Comparison of ENCODE assay signal across 2 cellular contexts in the genomic region with DNA sequence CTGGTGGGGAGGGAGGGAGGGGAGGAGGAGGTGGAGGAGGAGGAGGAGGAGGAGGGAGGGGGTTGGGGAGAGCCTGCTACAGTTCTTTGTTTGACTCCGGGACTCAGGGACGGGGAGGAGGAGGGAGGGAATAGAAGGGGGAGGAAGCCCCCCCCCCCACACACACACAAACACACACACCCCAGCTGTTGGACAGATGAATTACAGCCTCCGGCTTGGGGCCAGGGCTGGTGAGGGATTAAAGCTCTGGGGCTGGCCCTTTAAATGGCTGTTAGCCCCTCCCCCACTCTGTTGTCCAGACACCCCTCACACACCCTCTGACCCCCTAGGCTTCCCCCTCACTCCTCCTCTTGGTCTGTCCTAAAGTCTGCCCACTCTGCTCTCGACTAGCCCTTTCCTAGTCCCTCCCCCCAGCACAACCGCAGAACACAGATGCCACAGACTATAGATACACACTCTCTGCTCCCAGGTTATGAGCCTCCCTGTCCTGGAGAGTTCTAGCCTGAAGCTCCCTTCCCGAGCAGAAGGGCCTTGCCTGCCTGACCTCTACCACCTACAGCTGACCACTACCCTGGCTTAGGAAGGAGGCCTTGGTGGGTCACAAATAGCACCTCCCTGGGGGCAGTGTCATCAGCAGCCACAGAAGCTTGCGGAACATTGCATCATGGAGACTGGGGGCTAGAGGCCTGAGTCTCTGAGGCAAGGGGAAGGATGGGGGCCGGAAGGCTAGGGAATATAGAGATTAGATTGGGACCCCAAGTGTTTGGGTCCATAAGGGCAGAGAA.
TF ChIP-seq lines count a peak whose summit lies in the region.

No MANE protein-coding gene starts in this region.

TF ChIP-seq in SK-N-SH, 30 proteins besides CTCF, POLR2A, EP300 and RAD21 (continued from another document):
- no peak for TF ChIP-seq MEF2A (IDR thresholded peaks at IDR 0.05; ENCODE audit: borderline replicate concordance, low read depth)
- no peak for TF ChIP-seq RXRA (IDR thresholded peaks at IDR 0.05; ENCODE audit: borderline replicate concordance, low read depth)
- TF ChIP-seq CHD2 (IDR thresholded peaks at IDR 0.05; ENCODE audit: low read length, partially characterized antibody) = peak; percentile 83
- TF ChIP-seq, protein P1, sequence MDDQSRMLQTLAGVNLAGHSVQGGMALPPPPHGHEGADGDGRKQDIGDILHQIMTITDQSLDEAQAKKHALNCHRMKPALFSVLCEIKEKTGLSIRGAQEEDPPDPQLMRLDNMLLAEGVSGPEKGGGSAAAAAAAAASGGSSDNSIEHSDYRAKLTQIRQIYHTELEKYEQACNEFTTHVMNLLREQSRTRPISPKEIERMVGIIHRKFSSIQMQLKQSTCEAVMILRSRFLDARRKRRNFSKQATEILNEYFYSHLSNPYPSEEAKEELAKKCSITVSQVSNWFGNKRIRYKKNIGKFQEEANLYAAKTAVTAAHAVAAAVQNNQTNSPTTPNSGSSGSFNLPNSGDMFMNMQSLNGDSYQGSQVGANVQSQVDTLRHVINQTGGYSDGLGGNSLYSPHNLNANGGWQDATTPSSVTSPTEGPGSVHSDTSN (IDR thresholded peaks at IDR 0.05) = 0 out of 2 replicates have a peak, but pooled peaks have one; percentile 26
- TF ChIP-seq RCOR1 (IDR thresholded peaks at IDR 0.05; ENCODE audit: low read length) = peak; percentile 51; the same call in 1 of the 2 replicates
- no peak for TF ChIP-seq MAX (IDR thresholded peaks at IDR 0.05; ENCODE audit: low read depth)

TF ChIP-seq in SK-N-SH treated with all-trans-retinoic acid at 6 μM for 48 hours, 23 proteins besides CTCF, POLR2A, EP300 and RAD21 (continued from another document):
- TF ChIP-seq, protein P2, sequence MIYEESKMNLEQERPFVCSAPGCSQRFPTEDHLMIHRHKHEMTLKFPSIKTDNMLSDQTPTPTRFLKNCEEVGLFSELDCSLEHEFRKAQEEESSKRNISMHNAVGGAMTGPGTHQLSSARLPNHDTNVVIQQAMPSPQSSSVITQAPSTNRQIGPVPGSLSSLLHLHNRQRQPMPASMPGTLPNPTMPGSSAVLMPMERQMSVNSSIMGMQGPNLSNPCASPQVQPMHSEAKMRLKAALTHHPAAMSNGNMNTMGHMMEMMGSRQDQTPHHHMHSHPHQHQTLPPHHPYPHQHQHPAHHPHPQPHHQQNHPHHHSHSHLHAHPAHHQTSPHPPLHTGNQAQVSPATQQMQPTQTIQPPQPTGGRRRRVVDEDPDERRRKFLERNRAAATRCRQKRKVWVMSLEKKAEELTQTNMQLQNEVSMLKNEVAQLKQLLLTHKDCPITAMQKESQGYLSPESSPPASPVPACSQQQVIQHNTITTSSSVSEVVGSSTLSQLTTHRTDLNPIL (CRISPR knock-in tag; IDR thresholded peaks at IDR 0.05; ENCODE audit: low read depth) = no peak
